Comparison of ENCODE assay signal across 1 cellular context in genomic region chr17:60781880-60782412, GRCh38.
TF ChIP-seq lines count a peak whose summit lies in the region.

No MANE protein-coding gene starts in this region.

TF ChIP-seq in IMR-90, 13 proteins besides CTCF, POLR2A, EP300 and RAD21 (continued from another document):
- TF ChIP-seq, protein P1, sequence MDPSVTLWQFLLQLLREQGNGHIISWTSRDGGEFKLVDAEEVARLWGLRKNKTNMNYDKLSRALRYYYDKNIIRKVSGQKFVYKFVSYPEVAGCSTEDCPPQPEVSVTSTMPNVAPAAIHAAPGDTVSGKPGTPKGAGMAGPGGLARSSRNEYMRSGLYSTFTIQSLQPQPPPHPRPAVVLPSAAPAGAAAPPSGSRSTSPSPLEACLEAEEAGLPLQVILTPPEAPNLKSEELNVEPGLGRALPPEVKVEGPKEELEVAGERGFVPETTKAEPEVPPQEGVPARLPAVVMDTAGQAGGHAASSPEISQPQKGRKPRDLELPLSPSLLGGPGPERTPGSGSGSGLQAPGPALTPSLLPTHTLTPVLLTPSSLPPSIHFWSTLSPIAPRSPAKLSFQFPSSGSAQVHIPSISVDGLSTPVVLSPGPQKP (IDR thresholded peaks at IDR 0.05; ENCODE audit: borderline replicate concordance, low read depth, low read length): no peak
- no peak for TF ChIP-seq BHLHE40 (IDR thresholded peaks at IDR 0.05; ENCODE audit: low read depth, low read length)
TF ChIP-seq in IMR-90: peak in this region for 0.
